Comparison of ENCODE assay signal across 2 cellular contexts in the genomic region with DNA sequence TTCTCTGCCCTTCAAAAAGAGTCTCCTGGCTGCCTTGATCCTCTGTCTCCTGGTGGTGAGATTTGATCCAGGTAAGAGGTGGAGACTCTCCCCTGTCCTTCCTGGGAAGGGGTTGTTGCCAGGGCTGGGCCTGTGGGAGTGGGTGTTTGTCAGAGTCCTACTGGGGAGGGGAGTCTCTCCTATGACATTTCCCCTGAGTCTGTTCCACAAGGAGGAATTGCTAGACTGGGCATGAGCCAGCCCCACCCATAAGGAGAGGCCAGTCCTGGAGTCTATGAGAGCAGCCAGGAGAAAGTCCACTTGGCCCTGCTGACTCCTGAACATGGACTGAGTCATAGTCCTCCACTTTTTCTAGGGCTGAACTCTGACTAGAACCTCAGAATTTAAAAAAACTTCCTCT.
TF ChIP-seq lines count a peak whose summit lies in the region.

No MANE protein-coding gene starts in this region.

TF ChIP-seq in A549, 52 proteins besides CTCF, POLR2A, EP300 and RAD21:
- TF ChIP-seq NFE2L2 (conservative IDR thresholded peaks at IDR 0.05; ENCODE audit: low read length): no peak
- TF ChIP-seq, protein P1, sequence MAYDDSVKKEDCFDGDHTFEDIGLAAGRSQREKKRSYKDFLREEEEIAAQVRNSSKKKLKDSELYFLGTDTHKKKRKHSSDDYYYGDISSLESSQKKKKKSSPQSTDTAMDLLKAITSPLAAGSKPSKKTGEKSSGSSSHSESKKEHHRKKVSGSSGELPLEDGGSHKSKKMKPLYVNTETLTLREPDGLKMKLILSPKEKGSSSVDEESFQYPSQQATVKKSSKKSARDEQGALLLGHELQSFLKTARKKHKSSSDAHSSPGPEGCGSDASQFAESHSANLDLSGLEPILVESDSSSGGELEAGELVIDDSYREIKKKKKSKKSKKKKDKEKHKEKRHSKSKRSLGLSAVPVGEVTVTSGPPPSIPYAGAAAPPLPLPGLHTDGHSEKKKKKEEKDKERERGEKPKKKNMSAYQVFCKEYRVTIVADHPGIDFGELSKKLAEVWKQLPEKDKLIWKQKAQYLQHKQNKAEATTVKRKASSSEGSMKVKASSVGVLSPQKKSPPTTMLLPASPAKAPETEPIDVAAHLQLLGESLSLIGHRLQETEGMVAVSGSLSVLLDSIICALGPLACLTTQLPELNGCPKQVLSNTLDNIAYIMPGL (CRISPR knock-in tag; IDR thresholded peaks at IDR 0.05; ENCODE audit: borderline replicate concordance): no peak
- TF ChIP-seq HOXB5 (CRISPR knock-in tag; IDR thresholded peaks at IDR 0.05): no peak
- TF ChIP-seq HOXA7 (CRISPR knock-in tag; IDR thresholded peaks at IDR 0.05): no peak
- TF ChIP-seq CBX8 (IDR thresholded peaks at IDR 0.05): no peak
- TF ChIP-seq MYC (IDR thresholded peaks at IDR 0.05; ENCODE audit: borderline replicate concordance, low read length): no peak
- TF ChIP-seq ZSCAN20 (CRISPR knock-in tag; IDR thresholded peaks at IDR 0.05): no peak
- TF ChIP-seq ESRRA (IDR thresholded peaks at IDR 0.05; ENCODE audit: borderline replicate concordance, low read length): no peak
- no peak for TF ChIP-seq KDM1A (IDR thresholded peaks at IDR 0.05; ENCODE audit: low read depth)
- no peak for TF ChIP-seq BCL3 (IDR thresholded peaks at IDR 0.05)
- TF ChIP-seq EHF (CRISPR knock-in tag; IDR thresholded peaks at IDR 0.05): no peak
- no peak for TF ChIP-seq NPAS2 (CRISPR knock-in tag; IDR thresholded peaks at IDR 0.05; ENCODE audit: borderline replicate concordance)
- no peak for TF ChIP-seq ZNF302 (CRISPR knock-in tag; IDR thresholded peaks at IDR 0.05)

TF ChIP-seq in IMR-90, 13 proteins besides CTCF, POLR2A, EP300 and RAD21:
- TF ChIP-seq NFE2L2 (IDR thresholded peaks at IDR 0.05; ENCODE audit: low read depth, low read length) (no peak), FOS (IDR thresholded peaks at IDR 0.05; ENCODE audit: low read depth, low read length) (no peak), MAZ (IDR thresholded peaks at IDR 0.05; ENCODE audit: borderline replicate concordance, low read depth, low read length) (no peak), CHD1 (IDR thresholded peaks at IDR 0.05; ENCODE audit: low read depth, low read length) (no peak), CEBPB (IDR thresholded peaks at IDR 0.05; ENCODE audit: low read depth, low read length) (no peak), RCOR1 (IDR thresholded peaks at IDR 0.05; ENCODE audit: insufficient replicate concordance, low read length) (no peak), RFX5 (IDR thresholded peaks at IDR 0.05; ENCODE audit: low read depth, low read length) (no peak)
